In genomic region chr21:20451051-20451450, GRCh38 we compare ENCODE assay signal across 11 cellular contexts.
"Had no signal": no experiment of that assay in that cellular context is flagged by ENCODE, and none has a peak within 500 bp of the region (broad histone marks: within the 10 kb centered on the region; RNA-seq: fewer than 3 reads in every experiment).

No MANE protein-coding gene starts in this region.

- H3K4me3 ChIP-seq: sigmoid colon, spleen had no signal

- H3K36me3 ChIP-seq: sigmoid colon, spleen, WERI-Rb-1 had no signal

- ATAC-seq: activated CD8-positive, alpha-beta T cell treated with anti-CD3 and anti-CD28 coated beads, Interleukin-2, amount 10 ng/mL, durations not matched to agents 7 days and 5 days; naive thymus-derived CD4-positive, alpha-beta T cell; stimulated activated naive CD8-positive, alpha-beta T cell treated with anti-CD3 and anti-CD28 coated beads, Interleukin-15, amount 100 ng/mL, for 72 hours had no signal

- H3K4me1 ChIP-seq: parathyroid adenoma, sigmoid colon, spleen had no signal

- H3K27me3 ChIP-seq: sigmoid colon, spleen had no signal

- H3K27ac ChIP-seq: parathyroid adenoma, sigmoid colon, spleen, WERI-Rb-1 had no signal

- H3K9me3 ChIP-seq: sigmoid colon, spleen had no signal

- H2AFZ ChIP-seq: parathyroid adenoma had no signal

- H3K9ac ChIP-seq: parathyroid adenoma had no signal

- H3K79me2 ChIP-seq: parathyroid adenoma had no signal

- DNase-seq: activated CD8-positive, alpha-beta memory T cell treated with anti-CD3 and anti-CD28 coated beads, Interleukin-2, amount 50 U/mL, for 4 hours; activated CD8-positive, alpha-beta T cell treated with anti-CD3 and anti-CD28 coated beads, Interleukin-2, amount 10 ng/mL, durations not matched to agents 7 days and 5 days; activated naive CD8-positive, alpha-beta T cell treated with anti-CD3 and anti-CD28 coated beads for 36 hours; amygdala; effector memory CD4-positive, alpha-beta T cell; naive thymus-derived CD4-positive, alpha-beta T cell; sigmoid colon; spleen; stimulated activated naive CD8-positive, alpha-beta T cell treated with anti-CD3 and anti-CD28 coated beads, Interleukin-15, amount 100 ng/mL, for 72 hours; WERI-Rb-1 had no signal
